Comparison of ENCODE assay signal across 25 cellular contexts in genomic region chr1:52266507-52266906, GRCh38.
DNase-seq lines count a peak whose midpoint lies in the region; ATAC-seq, FAIRE-seq and TF ChIP-seq lines count a peak whose summit lies in the region.
"Had no signal": no experiment of that assay in that cellular context is flagged by ENCODE, and none has a peak within 500 bp of the region (broad histone marks: within the 10 kb centered on the region; RNA-seq: fewer than 3 reads in every experiment).

No MANE protein-coding gene starts in this region.

- H3K27me3 ChIP-seq in GM23338 (ENCODE audit: insufficient read depth) (no peaks in the 10 kb centered on the region), K562 (ENCODE audit: control insufficient read depth in 2 of 2, insufficient read depth in 2 of 2, low read length in 2 of 2) (no peaks in the 10 kb centered on the region), lower lobe of right lung (ENCODE audit: low read depth) (no peaks in the 10 kb centered on the region)
- H3K27me3 ChIP-seq: BE2C; BLaER1 treated with 17β-estradiol and CSF1 and Interleukin-3, amounts not matched to agents 10 nM and 100 nM had no signal

- DNase-seq in GM23338 (ENCODE audit: low spot score), result peak; percentile 17
- DNase-seq in K562 (ENCODE audit: extremely low read depth in 1 of 4, low spot score in 3 of 4), result no peak
- no peak for DNase-seq in left lobe of liver (ENCODE audit: low spot score)
- DNase-seq in lower lobe of right lung, result no peak
- no peak for DNase-seq in HCEC 1CT
- no peak for DNase-seq in activated CD4-positive, alpha-beta T cell treated with anti-CD3 and anti-CD28 coated beads for 48 hours
- DNase-seq: 8988T; ACHN; AML-193; BE2C; CD4-positive, alpha-beta T cell; CD8-positive, alpha-beta memory T cell; DMS 273 treated with DMSO at 0.1 percent for 48 hours; DMS79; EL; GDM1; GM23248 had no signal

- no peak overlapping the region for H3K4me3 ChIP-seq in GM23338
- H3K4me3 ChIP-seq in HEK293 (ENCODE audit: low read depth, low read length), result no peak overlapping the region
- no peak overlapping the region for H3K4me3 ChIP-seq in K562
- H3K4me3 ChIP-seq in lower lobe of right lung, result no peak overlapping the region
- H3K4me3 ChIP-seq: A549; BLaER1 treated with 17β-estradiol and CSF1 and Interleukin-3, amounts not matched to agents 10 nM and 100 nM; GM12878; GM23248; HAP-1 had no signal

- H3K27me3 Mint-ChIP-seq in GM23338 (ENCODE audit: insufficient read depth, low read depth, poor library complexity), result no peaks in the 10 kb centered on the region
- H3K27me3 Mint-ChIP-seq: CD4-positive, alpha-beta T cell; CD8-positive, alpha-beta memory T cell had no signal

- in situ Hi-C loops in K562 (cut with MboI), result no loop called here

- intact Hi-C loops in K562 (cut with micrococcal nuclease) (no loop called here), lower lobe of right lung (cut with DNase I) (no loop called here)

- H3K9me1 ChIP-seq in K562 (ENCODE audit: control insufficient read depth, insufficient read depth, low read length), result no peaks in the 10 kb centered on the region

- H3F3A ChIP-seq in GM23338 (replicated peaks; ENCODE audit: low read depth), result no peaks in the 10 kb centered on the region

- H3K36me3 ChIP-seq in GM23338 (ENCODE audit: insufficient read depth), result no peaks in the 10 kb centered on the region
- peaks cover 3 to 4% of the 10 kb centered on the region in 2 experiments for H3K36me3 ChIP-seq in HEK293 (ENCODE audit: control insufficient read depth in 2 of 2, insufficient read depth in 1 of 2, low read length in 2 of 2)
- no peaks in the 10 kb centered on the region for H3K36me3 ChIP-seq in K562 (ENCODE audit: control insufficient read depth, insufficient read depth, low read length)
- peaks cover 5% of the 10 kb centered on the region for H3K36me3 ChIP-seq in lower lobe of right lung
- H3K36me3 ChIP-seq: BE2C, HAP-1 had no signal

- H3K9ac ChIP-seq in K562 (ENCODE audit: insufficient read depth in 1 of 2, low read depth in 2 of 2, low read length in 2 of 2), result no peak overlapping the region
- H3K9ac ChIP-seq: BLaER1 treated with 17β-estradiol and CSF1 and Interleukin-3, amounts not matched to agents 10 nM and 100 nM; GM23248 had no signal

- peaks cover 11% of the 10 kb centered on the region; the same call in 2 of the 3 replicates for H3K36me3 Mint-ChIP-seq in GM23338 (ENCODE audit: low read depth)

- H3K27ac ChIP-seq in GM23338 (ENCODE audit: low read depth), result no peak overlapping the region
- no peak overlapping the region for H3K27ac ChIP-seq in HEK293 (ENCODE audit: extremely low read depth, low read depth, low read length)
- H3K27ac ChIP-seq in K562 (ENCODE audit: extremely low read depth, low read depth, low read length), result no peak overlapping the region
- no peak overlapping the region for H3K27ac ChIP-seq in lower lobe of right lung
- H3K27ac ChIP-seq: A549; BLaER1 treated with 17β-estradiol and CSF1 and Interleukin-3, amounts not matched to agents 10 nM and 100 nM; GM23248 had no signal

- no peak overlapping the region for H3K4me3 Mint-ChIP-seq in GM23338
- H3K4me3 Mint-ChIP-seq: CD4-positive, alpha-beta T cell; CD8-positive, alpha-beta memory T cell had no signal

- 15% methylated on average over 1 of the region's 1 CpG for WGBS in K562 (ENCODE audit: insufficient coverage, low coverage, missing lambda C conversion rate)

- TF ChIP-seq CTCF in GM23338 (conservative IDR thresholded peaks at IDR 0.05; ENCODE audit: low read depth in 2 of 2), result no peak
- no peak for TF ChIP-seq CTCF in HEK293 (tag by site-specific recombination; IDR thresholded peaks at IDR 0.05)
- TF ChIP-seq CTCF in K562 (IDR thresholded peaks at IDR 0.05 in 2 of 3, conservative IDR thresholded peaks at IDR 0.05 in 1 of 3; ENCODE audit: insufficient read depth in 2 of 3, low read depth in 1 of 3, low read length in 3 of 3), result no peak
- no peak for TF ChIP-seq CTCF in lower lobe of right lung (IDR thresholded peaks at IDR 0.05)

- no peaks in the 10 kb centered on the region for H3K9me2 ChIP-seq in GM23338 (ENCODE audit: insufficient read depth)

- peak overlapping the region; percentile 42 for H3K27ac Mint-ChIP-seq in GM23338
- H3K27ac Mint-ChIP-seq: CD14-positive monocyte; CD4-positive, alpha-beta T cell; CD8-positive, alpha-beta memory T cell had no signal

- no peak for TF ChIP-seq POLR2A in K562 (conservative IDR thresholded peaks at IDR 0.05)

- FAIRE-seq in K562 (lab: Jason Lieb, UNC), result no peak
- FAIRE-seq: A549, D721Med, GM12878, GM19239 had no signal

- H3K79me2 ChIP-seq in GM23338 (replicated peaks; ENCODE audit: insufficient read depth), result no peaks in the 10 kb centered on the region
- H3K79me2 ChIP-seq in K562 (ENCODE audit: control insufficient read depth, insufficient read depth, low read length), result no peaks in the 10 kb centered on the region

- H3K9me3 Mint-ChIP-seq in GM23338, result no peaks in the 10 kb centered on the region
- H3K9me3 Mint-ChIP-seq: CD4-positive, alpha-beta T cell; CD8-positive, alpha-beta memory T cell had no signal

- H2AFZ ChIP-seq in GM23338, result no peak overlapping the region
- H2AFZ ChIP-seq in K562 (ENCODE audit: low read depth, low read length), result no peak overlapping the region
- H2AFZ ChIP-seq: GM23248 had no signal

- POLR2A ChIA-PET in HEK293 (lab: Yijun Ruan, JAX), result no interaction called here
- POLR2A ChIA-PET in K562 (lab: Yijun Ruan, JAX), result no interaction called here

- CTCF ChIA-PET in HEK293 (lab: Yijun Ruan, JAX) (no interaction called here), K562 (lab: Yijun Ruan, JAX; ENCODE audit: low intra/inter-chr PET ratio) (no interaction called here)

- ATAC-seq in GM23338 (peak; percentile 81), K562 (peak; percentile 35; the same call in 1 of the 3 replicates), left lobe of liver (peak; percentile 75), lower lobe of right lung (no peak)
- ATAC-seq: A549, GM12878 had no signal

- H3K4me2 ChIP-seq in GM23338, result no peak overlapping the region
- no peak overlapping the region for H3K4me2 ChIP-seq in K562 (ENCODE audit: insufficient read depth, low read length)
- H3K4me2 ChIP-seq: A549; BLaER1 treated with 17β-estradiol and CSF1 and Interleukin-3, amounts not matched to agents 10 nM and 100 nM had no signal

- H4K20me1 ChIP-seq in GM23338 (replicated peaks; ENCODE audit: insufficient read depth) (no peaks in the 10 kb centered on the region), K562 (replicated peaks; ENCODE audit: control insufficient read depth, insufficient read depth, low read length) (no peaks in the 10 kb centered on the region)
- H4K20me1 ChIP-seq: BLaER1 treated with 17β-estradiol and CSF1 and Interleukin-3, amounts not matched to agents 10 nM and 100 nM had no signal

- H3K4me1 ChIP-seq in GM23338 (ENCODE audit: insufficient read depth) (no peaks in the 10 kb centered on the region), HEK293 (ENCODE audit: control insufficient read depth, insufficient read depth, low read length) (peaks cover 8% of the 10 kb centered on the region; the same call in 1 of the 2 replicates), K562 (replicated peaks in 1 of 2; ENCODE audit: control insufficient read depth in 2 of 2, insufficient read depth in 2 of 2, low read length in 2 of 2) (no peaks in the 10 kb centered on the region), lower lobe of right lung (peaks cover 10% of the 10 kb centered on the region)
- H3K4me1 ChIP-seq: A549, BE2C, HAP-1 had no signal

- TF ChIP-seq EP300 in K562 (IDR thresholded peaks at IDR 0.05; ENCODE audit: low read length), result no peak

- TF ChIP-seq RAD21 in K562 (CRISPR knock-in tag; conservative IDR thresholded peaks at IDR 0.05 in 1 of 2, IDR thresholded peaks at IDR 0.05 in 1 of 2), result no peak

- H3K4me1 Mint-ChIP-seq in GM23338, result peaks cover 18% of the 10 kb centered on the region
- H3K4me1 Mint-ChIP-seq: CD8-positive, alpha-beta memory T cell had no signal

- BruUV-seq in K562 (replicated peaks; lab: Mats Ljungman, UMichigan), result no TSS peak

- H3K9me3 ChIP-seq in HEK293 (ENCODE audit: control insufficient read depth, insufficient read depth, low read depth, low read length) (no peaks in the 10 kb centered on the region), K562 (replicated peaks; ENCODE audit: control insufficient read depth, insufficient read depth, low read depth, low read length) (no peaks in the 10 kb centered on the region), lower lobe of right lung (no peaks in the 10 kb centered on the region)
- H3K9me3 ChIP-seq: A549; BE2C; BLaER1 treated with 17β-estradiol and CSF1 and Interleukin-3, amounts not matched to agents 10 nM and 100 nM; HAP-1 had no signal

TF ChIP-seq in HEK293, 187 proteins besides CTCF, POLR2A, EP300 and RAD21:
- TF ChIP-seq GLIS1 (tag by site-specific recombination; IDR thresholded peaks at IDR 0.05) (0 out of 2 replicates have a peak, but pooled peaks have one; percentile 28), ZNF529 (tag by site-specific recombination; IDR thresholded peaks at IDR 0.05; ENCODE audit: insufficient replicate concordance) (no peak), ZBTB17 (tag by site-specific recombination; IDR thresholded peaks at IDR 0.05) (0 out of 2 replicates have a peak, but pooled peaks have one; percentile 16)

TF ChIP-seq in K562, 482 proteins besides CTCF, POLR2A, EP300 and RAD21 (continues in another document):
- TF ChIP-seq FUS (optimal IDR thresholded peaks at IDR 0.05; ENCODE audit: low read depth, low read length), result no peak

Comparison
In these comparisons a context has a peak if more than half of its experiments do, and no peak if none do; other contexts are left out.
1. ATAC-seq: peak in GM23338 (single experiment), K562 (single experiment) and left lobe of liver (single experiment); none in lower lobe of right lung (0 of 2).